9 cellular contexts compared by ENCODE assay signal in the genomic region with DNA sequence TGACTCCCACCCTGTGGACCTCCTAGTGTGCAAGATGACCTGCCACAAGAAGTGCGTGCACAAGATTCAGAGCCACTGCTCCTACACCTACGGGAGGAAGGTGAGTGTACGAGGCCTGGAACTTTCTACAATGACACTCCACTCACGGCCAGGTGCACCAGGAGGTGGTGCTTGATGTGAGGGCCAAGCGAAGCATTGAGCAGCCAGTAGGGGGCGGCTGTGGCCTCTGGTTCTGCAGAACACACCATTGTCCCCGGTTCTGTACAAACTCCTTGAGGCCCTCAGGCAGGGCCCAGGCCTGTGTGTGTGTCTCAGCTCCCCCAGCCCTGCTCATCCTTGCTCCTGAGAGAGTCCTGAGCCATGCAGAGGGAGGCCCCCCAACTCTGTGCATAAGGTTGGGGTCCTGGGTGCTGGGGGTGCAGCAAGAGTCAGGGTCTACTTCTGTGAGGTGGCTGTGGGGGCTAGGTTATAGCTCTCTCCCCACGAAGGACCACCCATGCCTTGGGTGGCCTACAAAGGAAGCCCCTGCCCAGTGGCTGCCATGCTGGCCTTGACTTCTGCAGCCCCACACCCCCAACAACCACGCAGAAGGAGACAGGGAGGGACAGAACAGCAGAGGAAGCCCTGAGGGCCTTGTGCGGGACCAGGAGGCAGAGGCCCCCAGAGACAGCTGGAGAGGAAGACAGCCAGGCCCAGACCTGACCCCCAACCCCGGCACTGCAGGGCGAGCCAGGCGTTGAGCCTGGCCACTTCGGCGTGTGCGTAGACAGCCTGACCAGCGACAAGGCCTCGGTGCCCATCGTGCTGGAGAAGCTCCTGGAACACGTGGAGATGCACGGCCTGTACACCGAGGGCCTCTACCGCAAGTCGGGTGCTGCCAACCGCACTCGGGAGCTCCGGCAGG. TPM values are rescaled to one million over a fixed set of nuclear protein-coding genes. Genes with fewer than 3 reads are reported as not detected.
DNase-seq lines count a peak whose midpoint lies in the region; ATAC-seq and TF ChIP-seq lines count a peak whose summit lies in the region.
"Had no signal": no experiment of that assay in that cellular context is flagged by ENCODE, and none has a peak within 500 bp of the region (broad histone marks: within the 10 kb centered on the region; RNA-seq: fewer than 3 reads in every experiment).

No MANE protein-coding gene starts in this region.

- peak; percentile 75 to 78 for ATAC-seq in lower lobe of right lung
- ATAC-seq in stimulated activated naive B cell treated with anti-CD40 and anti-IgM and Interleukin-4, amounts not matched to agents 10 μg/mL and 1 μg/mL and 100 μg/mL, for 72 hours (replicated peaks) = peak; percentile 72 to 78
- ATAC-seq in HG03139 (IDR thresholded peaks at IDR 0.05; ENCODE audit: unreplicated experiment) = no peak
- ATAC-seq in HG03432 (IDR thresholded peaks at IDR 0.05; ENCODE audit: unreplicated experiment) = no peak

- no peaks in the 10 kb centered on the region for H4K20me1 ChIP-seq in Karpas-422 (ENCODE audit: insufficient read depth, low read depth, low read length)

- H3K4me1 Mint-ChIP-seq in stimulated activated naive B cell treated with anti-CD40 and anti-IgM and Interleukin-4, amounts not matched to agents 10 μg/mL and 1 μg/mL and 100 μg/mL, for 72 hours = peaks cover 22% of the 10 kb centered on the region in 2 donors

- no peaks in the 10 kb centered on the region for H3K9me3 ChIP-seq in Karpas-422 (ENCODE audit: low read length)
- H3K9me3 ChIP-seq in lower lobe of right lung = no peaks in the 10 kb centered on the region
- H3K9me3 ChIP-seq: SJSA1 had no signal

- no peaks in the 10 kb centered on the region for H3K27me3 Mint-ChIP-seq in stimulated activated naive B cell treated with anti-CD40 and anti-IgM and Interleukin-4, amounts not matched to agents 10 μg/mL and 1 μg/mL and 100 μg/mL, for 72 hours

- no peaks in the 10 kb centered on the region for H3K79me2 ChIP-seq in Karpas-422 (ENCODE audit: low read length)

- H3K9ac ChIP-seq in Karpas-422 (ENCODE audit: low read length) = no peak overlapping the region

- TF ChIP-seq CTCF in lower lobe of right lung (IDR thresholded peaks at IDR 0.05) = peak; percentile 76

- H3K4me3 ChIP-seq in Karpas-422 (ENCODE audit: low read length) (no peak overlapping the region), lower lobe of right lung (no peak overlapping the region)
- H3K4me3 ChIP-seq: SJSA1 had no signal

- DNase-seq in DMS114 treated with DMSO at 0.1 percent for 48 hours (lab: John Stamatoyannopoulos, UW; ENCODE audit: unreplicated experiment) = peak; percentile 22
- peak; percentile 87 for DNase-seq in Karpas-422
- DNase-seq in activated CD4-positive, CD25-positive, alpha-beta regulatory T cell (lab: John Stamatoyannopoulos, UW) = peak; percentile 20 to 62 (median 28)
- DNase-seq in cerebellum (ENCODE audit: low spot score) = peak; percentile 41
- DNase-seq in lower lobe of right lung = peak; percentile 82
- no peak for DNase-seq in stimulated activated naive B cell treated with anti-CD40 and anti-IgM and Interleukin-4, amounts not matched to agents 10 μg/mL and 1 μg/mL and 100 μg/mL, for 72 hours

- H3K27ac ChIP-seq in Karpas-422 (ENCODE audit: low read length) = no peak overlapping the region
- no peak overlapping the region for H3K27ac ChIP-seq in lower lobe of right lung
- H3K27ac ChIP-seq: SJSA1 had no signal

- no peaks in the 10 kb centered on the region for H3K27me3 ChIP-seq in Karpas-422 (ENCODE audit: low read length)
- H3K27me3 ChIP-seq in lower lobe of right lung (ENCODE audit: low read depth) = no peaks in the 10 kb centered on the region
- H3K27me3 ChIP-seq: SJSA1 had no signal

- H3K4me2 ChIP-seq in Karpas-422 (ENCODE audit: low read depth, low read length, poor library complexity, severe bottlenecking) = no peak overlapping the region

- H3K9me3 Mint-ChIP-seq in stimulated activated naive B cell treated with anti-CD40 and anti-IgM and Interleukin-4, amounts not matched to agents 10 μg/mL and 1 μg/mL and 100 μg/mL, for 72 hours = peaks cover 4 to 5% of the 10 kb centered on the region in 2 donors

- intact Hi-C loops in lower lobe of right lung (cut with DNase I) = no loop called here

- peaks cover 64 to 74% of the 10 kb centered on the region in 2 donors for H3K36me3 Mint-ChIP-seq in stimulated activated naive B cell treated with anti-CD40 and anti-IgM and Interleukin-4, amounts not matched to agents 10 μg/mL and 1 μg/mL and 100 μg/mL, for 72 hours

- H2AFZ ChIP-seq in Karpas-422 (ENCODE audit: low read length) = no peak overlapping the region

- no peaks in the 10 kb centered on the region for H3K9me2 ChIP-seq in Karpas-422 (replicated peaks; ENCODE audit: insufficient read depth, low read length)

- H3K36me3 ChIP-seq in Karpas-422 (ENCODE audit: insufficient read depth, low read length) = peaks cover 30% of the 10 kb centered on the region
- peaks cover 100% of the 10 kb centered on the region for H3K36me3 ChIP-seq in lower lobe of right lung

- no peak overlapping the region for H3K4me3 Mint-ChIP-seq in stimulated activated naive B cell treated with anti-CD40 and anti-IgM and Interleukin-4, amounts not matched to agents 10 μg/mL and 1 μg/mL and 100 μg/mL, for 72 hours

- H3K27ac Mint-ChIP-seq in stimulated activated naive B cell treated with anti-CD40 and anti-IgM and Interleukin-4, amounts not matched to agents 10 μg/mL and 1 μg/mL and 100 μg/mL, for 72 hours = peak overlapping the region; percentile 42

- H3K4me1 ChIP-seq in Karpas-422 (ENCODE audit: low read length) (peaks cover 13% of the 10 kb centered on the region), lower lobe of right lung (no peaks in the 10 kb centered on the region)

RNA-seq across cellular contexts. Expression of a gene that starts 9.7 kb away (rescaled TPM):
- total RNA-seq in Karpas-422 (2014; rRNA removed; shearing (Covaris generic); ENCODE audit: low replicate concordance) = 34.0 and 39.8 TPM in 2 replicates
- total RNA-seq in cerebellum (10.9 TPM), lower lobe of right lung (32.0 TPM)

RNA-seq across cellular contexts. Expression of a gene that starts 20.5 kb away (rescaled TPM):
- total RNA-seq in Karpas-422 (2014; rRNA removed; shearing (Covaris generic); ENCODE audit: low replicate concordance) = 6.2 and 13.0 TPM in 2 replicates
- total RNA-seq in cerebellum = 2.4 TPM
- 37.2 TPM for total RNA-seq in lower lobe of right lung

RNA-seq across cellular contexts. Expression of a gene that starts 40.2 kb away (rescaled TPM):
- 8.6 and 20.3 TPM in 2 replicates for total RNA-seq in Karpas-422 (2014; rRNA removed; shearing (Covaris generic); ENCODE audit: low replicate concordance)
- 9.4 TPM for total RNA-seq in cerebellum
- 38.7 TPM for total RNA-seq in lower lobe of right lung

RNA-seq across cellular contexts. Expression of a gene that starts 59.1 kb away (rescaled TPM):
- 0.25 TPM in 1 of 2 replicates, not detected in the other for total RNA-seq in Karpas-422 (2014; rRNA removed; shearing (Covaris generic); ENCODE audit: low replicate concordance)
- total RNA-seq in cerebellum = 1.2 TPM
- total RNA-seq in lower lobe of right lung = 8.2 TPM
- total RNA-seq: SJSA1 had no signal

Comparison
In these comparisons a context has a peak if more than half of its experiments do, and no peak if none do; other contexts are left out.
1. ATAC-seq: peak in lower lobe of right lung (2 of 2) and stimulated activated naive B cell treated with anti-CD40 and anti-IgM and Interleukin-4, amounts not matched to agents 10 μg/mL and 1 μg/mL and 100 μg/mL, for 72 hours (2 of 2); none in HG03139 (single experiment) and HG03432 (single experiment).